ENCODE assay signal across 26 cellular contexts in genomic region chr15:36371509-36371908, GRCh38.
A peak's percentile ranks its signal among the peaks of the same experiment; 100 is the strongest.
DNase-seq lines count a peak whose midpoint lies in the region; ATAC-seq and TF ChIP-seq lines count a peak whose summit lies in the region.
"Had no signal": no experiment of that assay in that cellular context is flagged by ENCODE, and none has a peak within 500 bp of the region (broad histone marks: within the 10 kb centered on the region; RNA-seq: fewer than 3 reads in every experiment).

No MANE protein-coding gene starts in this region.

- no peak overlapping the region for H3K4me3 ChIP-seq in astrocyte of the spinal cord (ENCODE audit: low read depth, low read length)
- no peak overlapping the region for H3K4me3 ChIP-seq in fibroblast of the aortic adventitia (ENCODE audit: low read depth, low read length)
- H3K4me3 ChIP-seq: neural progenitor cell, SJSA1, transverse colon had no signal

- intact Hi-C loops in left ventricle myocardium superior (cut with micrococcal nuclease) = no loop called here

- H3K4me3 Mint-ChIP-seq in activated CD8-positive, alpha-beta memory T cell treated with anti-CD3 and anti-CD28 coated beads, Interleukin-2, amount 10 ng/mL, durations not matched to agents 7 days and 5 days = no peak overlapping the region
- H3K4me3 Mint-ChIP-seq: activated CD4-positive, alpha-beta memory T cell treated with anti-CD3 and anti-CD28 coated beads, Interleukin-2, amount 10 ng/mL, durations not matched to agents 7 days and 5 days; activated naive CD8-positive, alpha-beta T cell treated with anti-CD3 and anti-CD28 coated beads for 36 hours; neural progenitor cell had no signal

- H3K4me1 Mint-ChIP-seq in activated CD8-positive, alpha-beta memory T cell treated with anti-CD3 and anti-CD28 coated beads, Interleukin-2, amount 10 ng/mL, durations not matched to agents 7 days and 5 days = no peaks in the 10 kb centered on the region
- H3K4me1 Mint-ChIP-seq: activated CD4-positive, alpha-beta memory T cell treated with anti-CD3 and anti-CD28 coated beads, Interleukin-2, amount 10 ng/mL, durations not matched to agents 7 days and 5 days; activated naive CD8-positive, alpha-beta T cell treated with anti-CD3 and anti-CD28 coated beads for 36 hours had no signal

- ATAC-seq in left ventricle myocardium superior (no peak), GM18909 (IDR thresholded peaks at IDR 0.05; ENCODE audit: poor library complexity, unreplicated experiment) (no peak)
- ATAC-seq in activated CD8-positive, alpha-beta memory T cell treated with anti-CD3 and anti-CD28 coated beads, Interleukin-2, amount 10 ng/mL, durations not matched to agents 7 days and 5 days = no peak
- ATAC-seq: Panc1, sciatic nerve had no signal

- CTCF ChIA-PET in activated CD8-positive, alpha-beta memory T cell treated with anti-CD3 and anti-CD28 coated beads, Interleukin-2, amount 10 ng/mL, durations not matched to agents 7 days and 5 days (lab: Charles Lee) = no interaction called here

- TF ChIP-seq CTCF in astrocyte of the spinal cord (IDR thresholded peaks at IDR 0.05; ENCODE audit: low read depth, low read length) = no peak
- TF ChIP-seq CTCF in fibroblast of the aortic adventitia (IDR thresholded peaks at IDR 0.05; ENCODE audit: insufficient read depth, low read length) = no peak

- H3K27me3 Mint-ChIP-seq in activated CD8-positive, alpha-beta memory T cell treated with anti-CD3 and anti-CD28 coated beads, Interleukin-2, amount 10 ng/mL, durations not matched to agents 7 days and 5 days = no peaks in the 10 kb centered on the region
- H3K27me3 Mint-ChIP-seq: activated CD4-positive, alpha-beta memory T cell treated with anti-CD3 and anti-CD28 coated beads, Interleukin-2, amount 10 ng/mL, durations not matched to agents 7 days and 5 days; progenitor cell of endocrine pancreas had no signal

- H3K9me3 Mint-ChIP-seq in activated CD8-positive, alpha-beta memory T cell treated with anti-CD3 and anti-CD28 coated beads, Interleukin-2, amount 10 ng/mL, durations not matched to agents 7 days and 5 days (ENCODE audit: low read depth) = peaks cover 2% of the 10 kb centered on the region
- H3K9me3 Mint-ChIP-seq: activated CD4-positive, alpha-beta memory T cell treated with anti-CD3 and anti-CD28 coated beads, Interleukin-2, amount 10 ng/mL, durations not matched to agents 7 days and 5 days; activated naive CD8-positive, alpha-beta T cell treated with anti-CD3 and anti-CD28 coated beads for 36 hours; neural progenitor cell had no signal

- peak; percentile 68 for DNase-seq in A172 (ENCODE audit: low spot score)
- peak; percentile 25 for DNase-seq in HT-29 (ENCODE audit: low spot score)
- DNase-seq in astrocyte of the spinal cord (ENCODE audit: low read depth, low spot score) = peak; percentile 21
- DNase-seq in fibroblast of the aortic adventitia (ENCODE audit: low read depth) = peak; percentile 16
- DNase-seq in left ventricle myocardium superior = no peak
- no peak for DNase-seq in ureter (ENCODE audit: low spot score)
- no peak for DNase-seq in activated CD8-positive, alpha-beta memory T cell treated with anti-CD3 and anti-CD28 coated beads, Interleukin-2, amount 10 ng/mL, durations not matched to agents 7 days and 5 days
- DNase-seq: activated CD4-positive, alpha-beta memory T cell treated with anti-CD3 and anti-CD28 coated beads, Interleukin-2, amount 10 ng/mL, durations not matched to agents 7 days and 5 days; activated CD4-positive, CD25-positive, alpha-beta regulatory T cell treated with anti-CD3 and anti-CD28 coated beads, Interleukin-2, amount 50 U/mL, for 72 hours; activated effector memory CD4-positive, alpha-beta T cell treated with Interleukin-2 at 50 U/mL for 16 hours; activated naive CD8-positive, alpha-beta T cell treated with anti-CD3 and anti-CD28 coated beads for 36 hours; BE2C; DMS153; effector CD4-positive, alpha-beta T cell; GDM1; glutamatergic neuron; H7; NCI-H1417 treated with DMSO at 0.1 percent for 48 hours; stimulated activated CD8-positive, alpha-beta memory T cell treated with anti-CD3 and anti-CD28 coated beads, Interleukin-4, amount 100 ng/mL, for 48 hours; transverse colon had no signal

- in situ Hi-C loops in astrocyte of the spinal cord (cut with HindIII; ENCODE audit: low sequenced_read_pairs) = no loop called here

- no peak overlapping the region for H3K27ac Mint-ChIP-seq in activated CD8-positive, alpha-beta memory T cell treated with anti-CD3 and anti-CD28 coated beads, Interleukin-2, amount 10 ng/mL, durations not matched to agents 7 days and 5 days
- H3K27ac Mint-ChIP-seq: activated CD4-positive, alpha-beta memory T cell treated with anti-CD3 and anti-CD28 coated beads, Interleukin-2, amount 10 ng/mL, durations not matched to agents 7 days and 5 days; activated naive CD8-positive, alpha-beta T cell treated with anti-CD3 and anti-CD28 coated beads for 36 hours; neural progenitor cell had no signal

- no peaks in the 10 kb centered on the region for H3K36me3 Mint-ChIP-seq in activated CD8-positive, alpha-beta memory T cell treated with anti-CD3 and anti-CD28 coated beads, Interleukin-2, amount 10 ng/mL, durations not matched to agents 7 days and 5 days
- H3K36me3 Mint-ChIP-seq: activated naive CD8-positive, alpha-beta T cell treated with anti-CD3 and anti-CD28 coated beads for 36 hours; neural progenitor cell had no signal

Comparison
In these comparisons a context has a peak if more than half of its experiments do, and no peak if none do; other contexts are left out.
1. DNase-seq: peak in A172 (single experiment), HT-29 (single experiment), astrocyte of the spinal cord (single experiment) and fibroblast of the aortic adventitia (single experiment); none in left ventricle myocardium superior (single experiment), ureter (single experiment) and activated CD8-positive, alpha-beta memory T cell treated with anti-CD3 and anti-CD28 coated beads, Interleukin-2, amount 10 ng/mL, durations not matched to agents 7 days and 5 days (single experiment).